In genomic region chr1:53373246-53373645, GRCh38 we compare ENCODE assay signal across 18 cellular contexts. TPM values are rescaled to one million over a fixed set of nuclear protein-coding genes. Genes with fewer than 3 reads are reported as not detected.
A peak's percentile ranks its signal among the peaks of the same experiment; 100 is the strongest.
DNase-seq lines count a peak whose midpoint lies in the region; ATAC-seq and TF ChIP-seq lines count a peak whose summit lies in the region.
"Had no signal": no experiment of that assay in that cellular context is flagged by ENCODE, and none has a peak within 500 bp of the region (broad histone marks: within the 10 kb centered on the region; RNA-seq: fewer than 3 reads in every experiment).

No MANE protein-coding gene starts in this region.

- peak; percentile 17 for DNase-seq in H7
- peak; percentile 15 for DNase-seq in RWPE2 (ENCODE audit: low spot score)
- DNase-seq in iPS-NIHi7 (ENCODE audit: extremely low spot score) = peak; percentile 3
- peak; percentile 35 for DNase-seq in spleen
- no peak for DNase-seq in activated effector memory CD4-positive, alpha-beta T cell treated with Interleukin-2 at 50 U/mL for 16 hours
- DNase-seq in activated gamma-delta T cell (lab: John Stamatoyannopoulos, UW) = no peak
- DNase-seq in AG08396 (ENCODE audit: low spot score) = no peak
- DNase-seq: CD4-positive, alpha-beta T cell; DMS79; KBM-7; NCI-H1417 treated with DMSO at 0.1 percent for 48 hours; NCI-H1930; NCI-H2171; NCI-H446; NCI-H69; SJCRH30 had no signal

- 92 to 96% (median 93%) methylated on average over 11 of the region's 11 CpGs for WGBS in spleen, 5 donors

- H3K36me3 ChIP-seq in H7 (replicated peaks; ENCODE audit: control insufficient read depth, insufficient read depth, low read length) (no peaks in the 10 kb centered on the region), RWPE2 (ENCODE audit: low read depth) (no peaks in the 10 kb centered on the region), spleen (no peaks in the 10 kb centered on the region)
- H3K36me3 ChIP-seq: SJCRH30 had no signal

- H3K9me3 ChIP-seq in RWPE2 (ENCODE audit: severe bottlenecking) (no peaks in the 10 kb centered on the region), spleen (no peaks in the 10 kb centered on the region)
- H3K9me3 ChIP-seq: SJCRH30 had no signal

- no peaks in the 10 kb centered on the region for H3K4me1 ChIP-seq in RWPE2 (ENCODE audit: insufficient read depth, poor library complexity, severe bottlenecking)
- peaks cover 4 to 7% (median 6%) of the 10 kb centered on the region in 6 donors for H3K4me1 ChIP-seq in spleen
- H3K4me1 ChIP-seq: SJCRH30 had no signal

- H3K4me3 ChIP-seq in H7 (ENCODE audit: insufficient read depth, low read depth, low read length) (no peak overlapping the region), RWPE2 (ENCODE audit: severe bottlenecking) (no peak overlapping the region), spleen (no peak overlapping the region)
- H3K4me3 ChIP-seq: SJCRH30 had no signal

- H3K27ac ChIP-seq in RWPE2 (ENCODE audit: poor library complexity, severe bottlenecking) (no peak overlapping the region), spleen (no peak overlapping the region)
- H3K27ac ChIP-seq: SJCRH30 had no signal

- TF ChIP-seq CTCF in RWPE2 (IDR thresholded peaks at IDR 0.05; ENCODE audit: poor library complexity, severe bottlenecking) (no peak), spleen (IDR thresholded peaks at IDR 0.05 in 8 of 11, conservative IDR thresholded peaks at IDR 0.05 in 3 of 11) (no peak)

- peaks cover under 1% of the 10 kb centered on the region for H3K27me3 ChIP-seq in H7 (ENCODE audit: control insufficient read depth, insufficient read depth, low read length)
- H3K27me3 ChIP-seq in RWPE2 (ENCODE audit: insufficient read depth, poor library complexity, severe bottlenecking) = no peaks in the 10 kb centered on the region
- H3K27me3 ChIP-seq in spleen (replicated peaks in 1 of 7) = no peaks in the 10 kb centered on the region

- ATAC-seq in RWPE2 (ENCODE audit: low read depth) = no peak
- ATAC-seq in GM21619 (IDR thresholded peaks at IDR 0.05; ENCODE audit: unreplicated experiment) = no peak
- ATAC-seq: HCT116 had no signal

- intact Hi-C loops in spleen (cut with DNase I; ENCODE audit: low total_unique reads) = no loop called here

- TF ChIP-seq POLR2A in spleen (IDR thresholded peaks at IDR 0.05) = no peak

RNA-seq across cellular contexts. Expression of gene LRP8, which starts 45.4 kb away (rescaled TPM):
- total RNA-seq in H7 (2014; rRNA removed; shearing (Covaris generic)) = 144 and 157 TPM in 2 replicates
- 10 to 100 TPM in 1 of 7 donors, 1 to 10 TPM in 6; 4.0 to 14.4 (median 8.0) TPM for total RNA-seq in spleen
- 1 to 10 TPM; 1.7 to 2.4 (median 2.0) TPM for polyA plus RNA-seq in spleen

Comparison
In these comparisons a context has a peak if more than half of its experiments do, and no peak if none do; other contexts are left out.
1. DNase-seq: peak in H7 (single experiment), RWPE2 (single experiment), iPS-NIHi7 (single experiment) and spleen (single experiment); none in activated effector memory CD4-positive, alpha-beta T cell treated with Interleukin-2 at 50 U/mL for 16 hours (single experiment), activated gamma-delta T cell (single experiment) and AG08396 (single experiment).